Comparison of ENCODE assay signal across 18 cellular contexts in genomic region chr16:53417011-53417410, GRCh38. TPM values are rescaled to one million over a fixed set of nuclear protein-coding genes. Genes with fewer than 3 reads are reported as not detected.
A peak's percentile ranks its signal among the peaks of the same experiment; 100 is the strongest.
DNase-seq lines count a peak whose midpoint lies in the region; ATAC-seq, FAIRE-seq and TF ChIP-seq lines count a peak whose summit lies in the region.
"Had no signal": no experiment of that assay in that cellular context is flagged by ENCODE, and none has a peak within 500 bp of the region (broad histone marks: within the 10 kb centered on the region; RNA-seq: fewer than 3 reads in every experiment).

No MANE protein-coding gene starts in this region.

- in situ Hi-C loops in K562 (cut with MboI) = no loop called here

- H3K27ac Mint-ChIP-seq in mesothelial cell of epicardium = peak overlapping the region; percentile 33
- H3K27ac Mint-ChIP-seq: activated T-cell treated with anti-CD3 and anti-CD28 coated beads, Interleukin-2, amount 50 U/mL, for 24 hours had no signal

- no peak for FAIRE-seq in K562 (lab: Jason Lieb, UNC)

- peaks cover 8% of the 10 kb centered on the region for H3K4me1 Mint-ChIP-seq in mesothelial cell of epicardium
- H3K4me1 Mint-ChIP-seq: CD4-positive, alpha-beta memory T cell had no signal

- CTCF ChIA-PET in K562 (lab: Yijun Ruan, JAX; ENCODE audit: low intra/inter-chr PET ratio) = no interaction called here

- H3K9me1 ChIP-seq in K562 (ENCODE audit: control insufficient read depth, insufficient read depth, low read length) = no peaks in the 10 kb centered on the region

- H3K27ac ChIP-seq in K562 (ENCODE audit: extremely low read depth, low read depth, low read length) (no peak overlapping the region), colonic mucosa (no peak overlapping the region)
- H3K27ac ChIP-seq: left ventricle myocardium inferior, sigmoid colon, stomach had no signal

- H3K79me2 ChIP-seq in K562 (ENCODE audit: control insufficient read depth, insufficient read depth, low read length) = no peaks in the 10 kb centered on the region

- 14% methylated on average over 4 of the region's 4 CpGs for WGBS in K562 (ENCODE audit: insufficient coverage, low coverage, missing lambda C conversion rate)

- intact Hi-C loops in K562 (cut with micrococcal nuclease) = loop anchor here (5.0 kb wide), 1 partner anchor 95 kb away; no protein-coding TSS in a partner anchor
- intact Hi-C loops in colonic mucosa (cut with DNase I) = no loop called here
- intact Hi-C loops in left ventricle myocardium superior (cut with micrococcal nuclease) = no loop called here

- TF ChIP-seq CTCF in NB4 (IDR thresholded peaks at IDR 0.05; ENCODE audit: low read depth, low read length) = no peak
- no peak for TF ChIP-seq CTCF in K562 (IDR thresholded peaks at IDR 0.05 in 2 of 3, conservative IDR thresholded peaks at IDR 0.05 in 1 of 3; ENCODE audit: insufficient read depth in 2 of 3, low read depth in 1 of 3, low read length in 3 of 3)
- no peak for TF ChIP-seq CTCF in mesothelial cell of epicardium (IDR thresholded peaks at IDR 0.05; ENCODE audit: unreplicated experiment)
- TF ChIP-seq CTCF in colonic mucosa (IDR thresholded peaks at IDR 0.05) = no peak

- H3K4me3 ChIP-seq in NB4 (ENCODE audit: low read depth, low read length) (no peak overlapping the region), K562 (no peak overlapping the region), colonic mucosa (no peak overlapping the region)
- H3K4me3 ChIP-seq: left ventricle myocardium inferior, sigmoid colon, stomach had no signal

- no peak overlapping the region for H3K4me2 ChIP-seq in K562 (ENCODE audit: insufficient read depth, low read length)

- no peaks in the 10 kb centered on the region for H3K27me3 Mint-ChIP-seq in mesothelial cell of epicardium (ENCODE audit: low read depth)
- H3K27me3 Mint-ChIP-seq: activated T-cell treated with anti-CD3 and anti-CD28 coated beads, Interleukin-2, amount 50 U/mL, for 24 hours; CD4-positive, alpha-beta memory T cell had no signal

- H3K36me3 ChIP-seq in K562 (ENCODE audit: control insufficient read depth, insufficient read depth, low read length) (no peaks in the 10 kb centered on the region), colonic mucosa (no peaks in the 10 kb centered on the region)
- H3K36me3 ChIP-seq: left ventricle myocardium inferior, sigmoid colon, stomach had no signal

- TF ChIP-seq POLR2A in NB4 (IDR thresholded peaks at IDR 0.05; ENCODE audit: extremely low read depth, insufficient read length) (no peak), K562 (conservative IDR thresholded peaks at IDR 0.05) (no peak)

- no peak for TF ChIP-seq EP300 in K562 (IDR thresholded peaks at IDR 0.05; ENCODE audit: low read length)

- no peak overlapping the region for H3K4me3 Mint-ChIP-seq in mesothelial cell of epicardium
- H3K4me3 Mint-ChIP-seq: activated T-cell treated with anti-CD3 and anti-CD28 coated beads, Interleukin-2, amount 50 U/mL, for 24 hours; CD4-positive, alpha-beta memory T cell; nephron had no signal

- H3K9me3 ChIP-seq in K562 (replicated peaks; ENCODE audit: control insufficient read depth, insufficient read depth, low read depth, low read length) = no peaks in the 10 kb centered on the region; the same call in 1 of the 2 replicates
- H3K9me3 ChIP-seq in colonic mucosa = no peaks in the 10 kb centered on the region
- H3K9me3 ChIP-seq: left ventricle myocardium inferior, sigmoid colon, stomach had no signal

- POLR2A ChIA-PET in K562 (lab: Yijun Ruan, JAX) = interaction anchor here (2.6 kb wide), 1 partner anchor 12 kb away, joined by 11 read pairs; no protein-coding TSS in a partner anchor

- H3K4me1 ChIP-seq in K562 (replicated peaks in 1 of 2; ENCODE audit: control insufficient read depth in 2 of 2, insufficient read depth in 2 of 2, low read length in 2 of 2) = peaks cover 0 to 10% of the 10 kb centered on the region in 2 experiments; a peak in 2 of 5 replicates
- H3K4me1 ChIP-seq in colonic mucosa = no peaks in the 10 kb centered on the region
- H3K4me1 ChIP-seq: left ventricle myocardium inferior, sigmoid colon, stomach had no signal

- DNase-seq in ELF-1 (ENCODE audit: low read depth, low spot score) = peak; percentile 15
- peak; percentile 57 for DNase-seq in NB4 (ENCODE audit: low read depth)
- no peak for DNase-seq in K562 (ENCODE audit: extremely low read depth in 1 of 4, low spot score in 3 of 4)
- DNase-seq in mesothelial cell of epicardium (ENCODE audit: low spot score in 2 of 2, unreplicated experiment in 2 of 2) = no peak
- no peak for DNase-seq in colonic mucosa
- no peak for DNase-seq in left ventricle myocardium superior
- no peak for DNase-seq in GOT3 (lab: John Stamatoyannopoulos, UW)
- DNase-seq in SHP77 treated with DMSO at 0.1 percent for 48 hours (lab: John Stamatoyannopoulos, UW) = no peak
- DNase-seq: activated T-cell treated with anti-CD3 and anti-CD28 coated beads, Interleukin-2, amount 50 U/mL, for 24 hours; CD4-positive, alpha-beta memory T cell; effector memory CD4-positive, alpha-beta T cell; GDM1; glutamatergic neuron; left ventricle myocardium inferior; NCI-H187; sigmoid colon; stomach had no signal

- peaks cover 3% of the 10 kb centered on the region for H3K9me3 Mint-ChIP-seq in mesothelial cell of epicardium
- H3K9me3 Mint-ChIP-seq: CD4-positive, alpha-beta memory T cell had no signal

- no TSS peak for BruUV-seq in K562 (replicated peaks; lab: Mats Ljungman, UMichigan)

- H2AFZ ChIP-seq in K562 (ENCODE audit: low read depth, low read length) = 0 out of 2 replicates have a peak overlapping the region, but pooled peaks have one; percentile 45

- no peaks in the 10 kb centered on the region for H3K36me3 Mint-ChIP-seq in mesothelial cell of epicardium
- H3K36me3 Mint-ChIP-seq: CD4-positive, alpha-beta memory T cell had no signal

- H3K27me3 ChIP-seq in K562 (ENCODE audit: control insufficient read depth in 2 of 2, insufficient read depth in 2 of 2, low read length in 2 of 2) (peaks cover 4 to 12% of the 10 kb centered on the region in 2 experiments; a peak in 3 of 5 replicates), colonic mucosa (no peaks in the 10 kb centered on the region)
- H3K27me3 ChIP-seq: sigmoid colon, stomach had no signal

- H3K9ac ChIP-seq in K562 (ENCODE audit: insufficient read depth in 1 of 2, low read depth in 2 of 2, low read length in 2 of 2) (no peak overlapping the region), colonic mucosa (ENCODE audit: low read depth in 2 of 2, low read length in 2 of 2) (no peak overlapping the region)

- ATAC-seq in K562 (peak; percentile 17; the same call in 1 of the 3 replicates), left ventricle myocardium superior (no peak)

- no peaks in the 10 kb centered on the region for H4K20me1 ChIP-seq in K562 (replicated peaks; ENCODE audit: control insufficient read depth, insufficient read depth, low read length)

- TF ChIP-seq RAD21 in K562 (CRISPR knock-in tag; conservative IDR thresholded peaks at IDR 0.05 in 1 of 2, IDR thresholded peaks at IDR 0.05 in 1 of 2) = no peak

TF ChIP-seq in K562, 482 proteins besides CTCF, POLR2A, EP300 and RAD21:
- peak; percentile 46; the same call in 1 of the 2 replicates for TF ChIP-seq CEBPB (tag; IDR thresholded peaks at IDR 0.05)
- no peak for TF ChIP-seq ATF2 (CRISPR knock-in tag; IDR thresholded peaks at IDR 0.05)
- no peak for TF ChIP-seq CEBPG (CRISPR knock-in tag; IDR thresholded peaks at IDR 0.05)
- peak in 1 of 2 experiments; percentile 49; a peak in 2 of 4 replicates for TF ChIP-seq CEBPG (tag; conservative IDR thresholded peaks at IDR 0.05 in 1 of 2, IDR thresholded peaks at IDR 0.05 in 1 of 2)
- no peak for TF ChIP-seq POLR3A (IDR thresholded peaks at IDR 0.05; ENCODE audit: borderline replicate concordance, extremely low read depth, insufficient read depth, insufficient read length)
TF ChIP-seq in K562: peak in this region for 2.

RNA-seq across cellular contexts. Expression of gene RBL2, which starts 17.3 kb away (rescaled TPM):
- total RNA-seq in K562 (2011; cell fraction: chromatin; rRNA removed; ENCODE audit: low replicate concordance) = 94.2 and 230 TPM in 2 replicates
- 51.7 and 57.8 TPM in 2 replicates for total RNA-seq in K562 (2011; cell fraction: nucleolus; rRNA removed)
- 92.6 and 110 TPM in 2 replicates for total RNA-seq in K562 (2011; cell fraction: nucleoplasm; rRNA removed)
- total RNA-seq in K562 (2014; rRNA removed) (20.3 and 23.6 TPM in 2 replicates), K562 (2014; rRNA removed; fragmentation: Illumina TruSeq; extraction: Trizol) (29.3 and 33.9 TPM in 2 replicates), K562 (2015; rRNA removed; fragmentation: Illumina TruSeq; extraction: Trizol) (25.9 and 28.5 TPM in 2 replicates), K562 (2021) (26.8 and 28.5 TPM in 2 replicates), mesothelial cell of epicardium (57.2 to 59.2 TPM (median 58.1 TPM) in 3 replicates), colonic mucosa (10 to 100 TPM; 46.9 to 61.3 TPM), left ventricle myocardium superior (37.1 TPM)
- polyA plus RNA-seq in K562 (2011; rRNA removed) (76.3 and 85.8 TPM in 2 replicates), K562 (2014; fragmentation: Illumina TruSeq; extraction: Trizol) (32.1 and 36.7 TPM in 2 replicates), K562 (2014; fragmentation: Nextera tagmentation; extraction: Ambion mirVana) (1 to 10 TPM; 7.8 to 9.0 TPM), K562 (2014; rRNA removed) (31.2 and 38.2 TPM in 2 replicates)
- polyA plus RNA-seq in K562 (2011; cell fraction: cytosol; rRNA removed) = 18.2 and 30.4 TPM in 2 replicates
- 227 and 343 TPM in 2 replicates for polyA plus RNA-seq in K562 (2011; cell fraction: nucleus; rRNA removed)
- polyA plus RNA-seq in K562 (2012) = 17.4 and 33.3 TPM in 2 replicates
- polyA minus RNA-seq in K562 (2011; rRNA and poly(A)+ RNA removed) = 43.8 and 51.9 TPM in 2 replicates
- polyA minus RNA-seq in K562 (2011; cell fraction: cytosol; rRNA and poly(A)+ RNA removed) = 15.2 and 16.0 TPM in 2 replicates
- polyA minus RNA-seq in K562 (2011; cell fraction: nucleus; rRNA and poly(A)+ RNA removed) = 55.3 and 118 TPM in 2 replicates

Comparison
In these comparisons a context has a peak if more than half of its experiments do, and no peak if none do; other contexts are left out.
1. DNase-seq: peak in ELF-1 (single experiment) and NB4 (single experiment); none in K562 (0 of 4), mesothelial cell of epicardium (0 of 2), colonic mucosa (single experiment), left ventricle myocardium superior (single experiment), GOT3 (single experiment) and SHP77 treated with DMSO at 0.1 percent for 48 hours (single experiment).